21 cellular contexts compared by ENCODE assay signal in the genomic region with DNA sequence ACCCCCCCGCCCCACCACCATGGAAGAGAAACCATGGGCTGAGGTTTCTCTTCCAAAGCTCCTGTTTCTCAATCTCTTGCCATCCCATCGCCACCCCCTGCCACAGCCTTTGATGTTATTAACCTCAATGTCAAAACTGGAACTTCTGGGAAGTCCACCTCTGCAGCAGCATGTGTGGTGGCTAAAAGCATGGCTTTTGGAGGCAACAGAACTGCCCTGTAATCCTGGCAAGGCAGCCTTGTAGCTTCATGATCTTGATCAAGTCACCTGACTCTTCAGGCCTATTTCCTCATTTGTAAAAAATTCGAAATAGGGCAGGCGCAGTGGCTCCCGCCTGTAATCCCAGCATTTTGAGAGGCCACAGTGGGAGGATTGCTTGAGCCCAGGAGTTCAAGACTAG. TPM values are rescaled to one million over a fixed set of nuclear protein-coding genes. Genes with fewer than 3 reads are reported as not detected.
DNase-seq lines count a peak whose midpoint lies in the region; ATAC-seq, FAIRE-seq and TF ChIP-seq lines count a peak whose summit lies in the region.
"Had no signal": no experiment of that assay in that cellular context is flagged by ENCODE, and none has a peak within 500 bp of the region (broad histone marks: within the 10 kb centered on the region; RNA-seq: fewer than 3 reads in every experiment).

No MANE protein-coding gene starts in this region.

- ATAC-seq in K562 (no peak), HG02870 (IDR thresholded peaks at IDR 0.05; ENCODE audit: unreplicated experiment) (no peak), HG02571 (IDR thresholded peaks at IDR 0.05; ENCODE audit: unreplicated experiment) (no peak)
- ATAC-seq: T-cell had no signal

- intact Hi-C loops in K562 (cut with micrococcal nuclease) (no loop called here), vagina (cut with DNase I) (no loop called here)

- H3K4me1 ChIP-seq in OCI-LY3 (ENCODE audit: low read length) (peaks cover 10% of the 10 kb centered on the region), K562 (replicated peaks in 1 of 2; ENCODE audit: control insufficient read depth in 2 of 2, insufficient read depth in 2 of 2, low read length in 2 of 2) (peaks cover 7 to 13% of the 10 kb centered on the region in 2 experiments), vagina (peaks cover 9% of the 10 kb centered on the region)

- peak overlapping the region; percentile 74 for H2AFZ ChIP-seq in OCI-LY3 (ENCODE audit: low read depth, low read length)
- peak overlapping the region; percentile 48; the same call in 1 of the 2 replicates for H2AFZ ChIP-seq in K562 (ENCODE audit: low read depth, low read length)

- H3K9ac ChIP-seq in OCI-LY3 (ENCODE audit: low read length) (no peak overlapping the region), K562 (ENCODE audit: insufficient read depth in 1 of 2, low read depth in 2 of 2, low read length in 2 of 2) (peak overlapping the region in 1 of 2 experiments; percentile 75; a peak in 1 of 4 replicates)

- H3K9me3 ChIP-seq in OCI-LY3 (ENCODE audit: insufficient read depth, low read length) (no peaks in the 10 kb centered on the region), K562 (replicated peaks; ENCODE audit: control insufficient read depth, insufficient read depth, low read depth, low read length) (no peaks in the 10 kb centered on the region), vagina (no peaks in the 10 kb centered on the region)

- CTCF ChIA-PET in K562 (lab: Yijun Ruan, JAX; ENCODE audit: low intra/inter-chr PET ratio), result no interaction called here

- H4K20me1 ChIP-seq in OCI-LY3 (ENCODE audit: insufficient read depth, low read length) (no peaks in the 10 kb centered on the region), K562 (replicated peaks; ENCODE audit: control insufficient read depth, insufficient read depth, low read length) (peaks cover 3% of the 10 kb centered on the region)

- whole genome bisulfite sequencing in K562 (ENCODE audit: insufficient coverage, low coverage, missing lambda C conversion rate), result 31% methylated on average over 4 of the region's 5 CpGs

- DNase-seq in NOMO-1 treated with DMSO at 0.1 percent for 48 hours (lab: John Stamatoyannopoulos, UW; ENCODE audit: unreplicated experiment) (peak; percentile 39), NOMO-1 treated with dmso at 0.1 percent for 144 hours (lab: John Stamatoyannopoulos, UW; ENCODE audit: unreplicated experiment) (no peak), K562 (ENCODE audit: extremely low read depth in 1 of 4, low spot score in 3 of 4) (peak in 1 of 4 experiments; percentile 34), vagina (ENCODE audit: extremely low spot score in 2 of 2) (no peak)
- DNase-seq in stimulated activated CD4-positive, alpha-beta T cell treated with anti-CD3 and anti-CD28 coated beads, Interleukin-12 subunit alpha, Interleukin-12 subunit beta, amount 100 ng/mL, for 4 hours, result no peak
- DNase-seq: CD4-positive, alpha-beta memory T cell; DMS153; GF-D8; HFFc6; NCI-H1048; NCI-H1436; NCI-H1930; NCI-H226; NCI-H524; Right ventricle myocardium superior; T-cell had no signal

- TF ChIP-seq EP300 in K562 (IDR thresholded peaks at IDR 0.05; ENCODE audit: low read length), result no peak

- peaks cover 15% of the 10 kb centered on the region for H3K79me2 ChIP-seq in OCI-LY3 (ENCODE audit: low read length)
- H3K79me2 ChIP-seq in K562 (ENCODE audit: control insufficient read depth, insufficient read depth, low read length), result peaks cover 16% of the 10 kb centered on the region

- TF ChIP-seq POLR2A in K562 (conservative IDR thresholded peaks at IDR 0.05) (no peak), vagina (IDR thresholded peaks at IDR 0.05) (no peak)

- H3K4me3 ChIP-seq in OCI-LY3 (ENCODE audit: low read length) (no peak overlapping the region), K562 (no peak overlapping the region), vagina (no peak overlapping the region)

- POLR2A ChIA-PET in K562 (lab: Yijun Ruan, JAX), result interaction anchor here (0.9 kb wide), 2 partner anchors 18 to 131 kb away, joined by 4 read pairs; no protein-coding TSS in a partner anchor

- FAIRE-seq in K562 (lab: Jason Lieb, UNC), result no peak
- FAIRE-seq: H54 had no signal

- H3K9me1 ChIP-seq in K562 (ENCODE audit: control insufficient read depth, insufficient read depth, low read length), result no peaks in the 10 kb centered on the region

- in situ Hi-C loops in K562 (cut with MboI), result no loop called here

- no TSS peak for BruUV-seq in K562 (replicated peaks; lab: Mats Ljungman, UMichigan)

- H3K4me2 ChIP-seq in OCI-LY3 (ENCODE audit: low read length) (no peak overlapping the region), K562 (ENCODE audit: insufficient read depth, low read length) (no peak overlapping the region)

- TF ChIP-seq CTCF in OCI-LY3 (IDR thresholded peaks at IDR 0.05; ENCODE audit: low read depth, low read length), result no peak
- TF ChIP-seq CTCF in K562 (IDR thresholded peaks at IDR 0.05 in 2 of 3, conservative IDR thresholded peaks at IDR 0.05 in 1 of 3; ENCODE audit: insufficient read depth in 2 of 3, low read depth in 1 of 3, low read length in 3 of 3), result no peak
- TF ChIP-seq CTCF in vagina (IDR thresholded peaks at IDR 0.05), result no peak

- H3K27me3 ChIP-seq in OCI-LY3 (ENCODE audit: low read depth, low read length) (no peaks in the 10 kb centered on the region), K562 (ENCODE audit: control insufficient read depth in 2 of 2, insufficient read depth in 2 of 2, low read length in 2 of 2) (no peaks in the 10 kb centered on the region), vagina (no peaks in the 10 kb centered on the region)

- H3K36me3 ChIP-seq in OCI-LY3 (replicated peaks; ENCODE audit: low read depth, low read length) (peaks cover under 1% of the 10 kb centered on the region), K562 (ENCODE audit: control insufficient read depth, insufficient read depth, low read length) (peaks cover 3% of the 10 kb centered on the region; the same call in 2 of the 3 replicates), vagina (no peaks in the 10 kb centered on the region)

- TF ChIP-seq RAD21 in K562 (CRISPR knock-in tag; conservative IDR thresholded peaks at IDR 0.05 in 1 of 2, IDR thresholded peaks at IDR 0.05 in 1 of 2), result no peak

- H3K27ac ChIP-seq in OCI-LY3 (ENCODE audit: low read length) (no peak overlapping the region), K562 (ENCODE audit: extremely low read depth, low read depth, low read length) (peak overlapping the region; percentile 29; the same call in 1 of the 3 replicates), vagina (no peak overlapping the region)
- H3K27ac ChIP-seq: 22Rv1 had no signal

RNA-seq across cellular contexts. Expression of gene COX8A, which starts 3.5 kb away (rescaled TPM):
- 9.7 and 38.4 TPM in 2 replicates for total RNA-seq in K562 (2011; cell fraction: chromatin; rRNA removed; ENCODE audit: low replicate concordance)
- total RNA-seq in K562 (2011; cell fraction: nucleolus; rRNA removed), result 114 and 127 TPM in 2 replicates
- 87.0 and 112 TPM in 2 replicates for total RNA-seq in K562 (2011; cell fraction: nucleoplasm; rRNA removed)
- 924 and 1,130 TPM in 2 replicates for total RNA-seq in K562 (2014; rRNA removed)
- total RNA-seq in K562 (2014; rRNA removed; fragmentation: Illumina TruSeq; extraction: Trizol), result 313 and 412 TPM in 2 replicates
- 716 and 837 TPM in 2 replicates for total RNA-seq in K562 (2015; rRNA removed; fragmentation: Illumina TruSeq; extraction: Trizol)
- total RNA-seq in K562 (2021), result 746 and 750 TPM in 2 replicates
- 274 and 505 TPM in 2 replicates for polyA plus RNA-seq in K562 (2011; rRNA removed)
- 1,269 and 2,786 TPM in 2 replicates for polyA plus RNA-seq in K562 (2011; cell fraction: cytosol; rRNA removed)
- polyA plus RNA-seq in K562 (2011; cell fraction: nucleus; rRNA removed), result 589 and 595 TPM in 2 replicates
- polyA plus RNA-seq in K562 (2012), result 943 and 1,390 TPM in 2 replicates
- 410 and 1,021 TPM in 2 replicates for polyA plus RNA-seq in K562 (2014; fragmentation: Illumina TruSeq; extraction: Trizol)
- 100 to 1,000 TPM; 425 to 526 TPM for polyA plus RNA-seq in K562 (2014; fragmentation: Nextera tagmentation; extraction: Ambion mirVana)
- 1,206 and 1,380 TPM in 2 replicates for polyA plus RNA-seq in K562 (2014; rRNA removed)
- 99.6 and 115 TPM in 2 replicates for polyA minus RNA-seq in K562 (2011; rRNA and poly(A)+ RNA removed)
- polyA minus RNA-seq in K562 (2011; cell fraction: cytosol; rRNA and poly(A)+ RNA removed), result 329 and 553 TPM in 2 replicates
- polyA minus RNA-seq in K562 (2011; cell fraction: nucleus; rRNA and poly(A)+ RNA removed), result 49.5 and 93.7 TPM in 2 replicates
- total RNA-seq in vagina, result 383 TPM

RNA-seq across cellular contexts. Expression of gene OTUB1, which starts 15.3 kb away (rescaled TPM):
- 66.0 and 203 TPM in 2 replicates for total RNA-seq in K562 (2011; cell fraction: chromatin; rRNA removed; ENCODE audit: low replicate concordance)
- total RNA-seq in K562 (2011; cell fraction: nucleolus; rRNA removed), result 146 and 161 TPM in 2 replicates
- 81.9 and 97.9 TPM in 2 replicates for total RNA-seq in K562 (2011; cell fraction: nucleoplasm; rRNA removed)
- total RNA-seq in K562 (2014; rRNA removed), result 63.7 and 73.3 TPM in 2 replicates
- 24.4 and 29.5 TPM in 2 replicates for total RNA-seq in K562 (2014; rRNA removed; fragmentation: Illumina TruSeq; extraction: Trizol)
- total RNA-seq in K562 (2015; rRNA removed; fragmentation: Illumina TruSeq; extraction: Trizol), result 37.6 and 39.9 TPM in 2 replicates
- 66.5 and 71.0 TPM in 2 replicates for total RNA-seq in K562 (2021)
- 66.1 and 90.0 TPM in 2 replicates for polyA plus RNA-seq in K562 (2011; rRNA removed)
- polyA plus RNA-seq in K562 (2011; cell fraction: cytosol; rRNA removed), result 102 and 160 TPM in 2 replicates
- polyA plus RNA-seq in K562 (2011; cell fraction: nucleus; rRNA removed), result 237 and 319 TPM in 2 replicates
- polyA plus RNA-seq in K562 (2012), result 89.4 and 91.7 TPM in 2 replicates
- polyA plus RNA-seq in K562 (2014; fragmentation: Illumina TruSeq; extraction: Trizol), result 58.4 and 76.3 TPM in 2 replicates
- 100 to 1,000 TPM; 109 to 134 TPM for polyA plus RNA-seq in K562 (2014; fragmentation: Nextera tagmentation; extraction: Ambion mirVana)
- polyA plus RNA-seq in K562 (2014; rRNA removed), result 95.3 and 104 TPM in 2 replicates
- 27.2 and 36.0 TPM in 2 replicates for polyA minus RNA-seq in K562 (2011; rRNA and poly(A)+ RNA removed)
- 36.5 and 47.6 TPM in 2 replicates for polyA minus RNA-seq in K562 (2011; cell fraction: cytosol; rRNA and poly(A)+ RNA removed)
- 30.8 and 38.3 TPM in 2 replicates for polyA minus RNA-seq in K562 (2011; cell fraction: nucleus; rRNA and poly(A)+ RNA removed)
- 85.0 TPM for total RNA-seq in vagina

RNA-seq across cellular contexts. Expression of gene NAA40, which starts 32.1 kb away (rescaled TPM):
- total RNA-seq in K562 (2011; cell fraction: chromatin; rRNA removed; ENCODE audit: low replicate concordance), result 108 and 212 TPM in 2 replicates
- total RNA-seq in K562 (2011; cell fraction: nucleolus; rRNA removed), result 99.7 and 104 TPM in 2 replicates
- total RNA-seq in K562 (2011; cell fraction: nucleoplasm; rRNA removed), result 94.1 and 96.0 TPM in 2 replicates
- total RNA-seq in K562 (2014; rRNA removed) (14.7 and 20.1 TPM in 2 replicates), K562 (2014; rRNA removed; fragmentation: Illumina TruSeq; extraction: Trizol) (21.2 and 23.1 TPM in 2 replicates), K562 (2015; rRNA removed; fragmentation: Illumina TruSeq; extraction: Trizol) (26.6 and 27.4 TPM in 2 replicates), K562 (2021) (33.5 and 35.8 TPM in 2 replicates), vagina (7.1 TPM)
- polyA plus RNA-seq in K562 (2011; rRNA removed) (23.1 and 26.0 TPM in 2 replicates), K562 (2014; fragmentation: Illumina TruSeq; extraction: Trizol) (38.7 and 39.0 TPM in 2 replicates), K562 (2014; fragmentation: Nextera tagmentation; extraction: Ambion mirVana) (10 to 100 TPM in 1 of 2 experiments, 1 to 10 TPM in 1; 6.2 to 11.0 TPM), K562 (2014; rRNA removed) (35.1 and 35.5 TPM in 2 replicates)
- polyA plus RNA-seq in K562 (2011; cell fraction: cytosol; rRNA removed), result 19.7 and 21.3 TPM in 2 replicates
- polyA plus RNA-seq in K562 (2011; cell fraction: nucleus; rRNA removed), result 54.7 and 72.6 TPM in 2 replicates
- 21.4 and 22.6 TPM in 2 replicates for polyA plus RNA-seq in K562 (2012)
- 15.7 and 16.2 TPM in 2 replicates for polyA minus RNA-seq in K562 (2011; rRNA and poly(A)+ RNA removed)
- 7.6 and 10.0 TPM in 2 replicates for polyA minus RNA-seq in K562 (2011; cell fraction: cytosol; rRNA and poly(A)+ RNA removed)
- polyA minus RNA-seq in K562 (2011; cell fraction: nucleus; rRNA and poly(A)+ RNA removed), result 16.0 and 23.3 TPM in 2 replicates

RNA-seq across cellular contexts. Expression of gene RCOR2, which starts 53.9 kb away (rescaled TPM):
- total RNA-seq in K562 (2011; cell fraction: chromatin; rRNA removed; ENCODE audit: low replicate concordance), result 3.6 and 8.3 TPM in 2 replicates
- total RNA-seq in K562 (2011; cell fraction: nucleolus; rRNA removed), result 7.8 and 8.3 TPM in 2 replicates
- 2.8 and 3.3 TPM in 2 replicates for total RNA-seq in K562 (2011; cell fraction: nucleoplasm; rRNA removed)
- 3.6 and 3.7 TPM in 2 replicates for total RNA-seq in K562 (2014; rRNA removed)
- 0.83 and 1.4 TPM in 2 replicates for total RNA-seq in K562 (2014; rRNA removed; fragmentation: Illumina TruSeq; extraction: Trizol)
- 2.2 and 2.4 TPM in 2 replicates for total RNA-seq in K562 (2015; rRNA removed; fragmentation: Illumina TruSeq; extraction: Trizol)
- 5.3 and 6.5 TPM in 2 replicates for total RNA-seq in K562 (2021)
- 2.0 and 4.0 TPM in 2 replicates for polyA plus RNA-seq in K562 (2011; rRNA removed)
- 1.9 and 2.8 TPM in 2 replicates for polyA plus RNA-seq in K562 (2011; cell fraction: cytosol; rRNA removed)
- polyA plus RNA-seq in K562 (2011; cell fraction: nucleus; rRNA removed), result 8.3 and 8.7 TPM in 2 replicates
- 2.8 and 3.3 TPM in 2 replicates for polyA plus RNA-seq in K562 (2012)
- polyA plus RNA-seq in K562 (2014; fragmentation: Illumina TruSeq; extraction: Trizol), result 2.6 and 3.4 TPM in 2 replicates
- under 1 TPM in 1 of 2 experiments, not detected in 1; 0.04 TPM for polyA plus RNA-seq in K562 (2014; fragmentation: Nextera tagmentation; extraction: Ambion mirVana)
- 2.8 and 4.2 TPM in 2 replicates for polyA plus RNA-seq in K562 (2014; rRNA removed)
- polyA minus RNA-seq in K562 (2011; rRNA and poly(A)+ RNA removed), result 1.6 and 2.9 TPM in 2 replicates
- 2.0 and 4.6 TPM in 2 replicates for polyA minus RNA-seq in K562 (2011; cell fraction: cytosol; rRNA and poly(A)+ RNA removed)
- 1.9 and 2.6 TPM in 2 replicates for polyA minus RNA-seq in K562 (2011; cell fraction: nucleus; rRNA and poly(A)+ RNA removed)
- not detected for total RNA-seq in vagina
- total RNA-seq: CD4-positive, alpha-beta memory T cell had no signal
- polyA plus RNA-seq: CD4-positive, alpha-beta memory T cell had no signal
